Comparison of ENCODE assay signal across 22 cellular contexts in genomic region chr11:36135062-36135461, GRCh38.
"Had no signal": no experiment of that assay in that cellular context is flagged by ENCODE, and none has a peak within 500 bp of the region (broad histone marks: within the 10 kb centered on the region; RNA-seq: fewer than 3 reads in every experiment).

No MANE protein-coding gene starts in this region.

- H3K9me3 ChIP-seq: ascending aorta, esophagus muscularis mucosa, left lung, right atrium auricular region, tibial nerve had no signal

- H3K4me3 ChIP-seq: ascending aorta, esophagus muscularis mucosa, left lung, right atrium auricular region, tibial nerve had no signal

- DNase-seq: activated CD4-positive, alpha-beta T cell treated with anti-CD3 and anti-CD28 coated beads for 36 hours; activated CD4-positive, CD25-positive, alpha-beta regulatory T cell; activated CD8-positive, alpha-beta memory T cell treated with anti-CD3 and anti-CD28 coated beads for 24 hours; activated effector memory CD4-positive, alpha-beta T cell treated with anti-CD3 and anti-CD28 coated beads, Interleukin-2, amount 50 U/mL, for 16 hours; activated naive CD4-positive, alpha-beta T cell treated with anti-CD3 and anti-CD28 coated beads, Interleukin-2, amount 10 ng/mL, durations not matched to agents 7 days and 5 days; activated naive CD8-positive, alpha-beta T cell treated with anti-CD3 and anti-CD28 coated beads, Interleukin-2, amount 10 ng/mL, durations not matched to agents 7 days and 5 days; activated T-cell treated with anti-CD3 and anti-CD28 coated beads, Interleukin-2, amount 50 U/mL, for 1 hour; caudate nucleus; kidney glomerular epithelial cell; left lung; midbrain; naive thymus-derived CD4-positive, alpha-beta T cell; stimulated activated CD4-positive, alpha-beta T cell treated with anti-CD3 and anti-CD28 coated beads, Interleukin-15, amount 100 ng/mL, for 24 hours; stimulated activated CD4-positive, alpha-beta T cell treated with anti-CD3 and anti-CD28 coated beads, Interleukin-2, amount 100 ng/mL, for 24 hours; stimulated activated naive CD4-positive, alpha-beta T cell; T-helper 1 cell had no signal

- H3K27ac ChIP-seq: ascending aorta, esophagus muscularis mucosa, left lung, right atrium auricular region, tibial nerve had no signal

- H3K27ac Mint-ChIP-seq: activated CD4-positive, alpha-beta T cell treated with anti-CD3 and anti-CD28 coated beads for 36 hours; activated naive CD4-positive, alpha-beta T cell treated with anti-CD3 and anti-CD28 coated beads, Interleukin-2, amount 10 ng/mL, durations not matched to agents 7 days and 5 days; activated naive CD8-positive, alpha-beta T cell treated with anti-CD3 and anti-CD28 coated beads, Interleukin-2, amount 10 ng/mL, durations not matched to agents 7 days and 5 days; activated T-helper 1 cell treated with anti-CD3 and anti-CD28 coated beads, Interleukin-12 subunit alpha, Interleukin-12 subunit beta, Interleukin-2, Interleukin-4 antibody, amounts not matched to agents 30 ng/mL and 10 ng/mL and 1 ng/mL, durations not matched to agents 14 hours and 24 hours and 36 hours; naive thymus-derived CD4-positive, alpha-beta T cell; T-helper 2 cell treated with Interferon-gamma antibody and Interleukin-4, amounts not matched to agents 5 μg/mL and 100 μg/mL, for 36 hours had no signal

- ATAC-seq: activated CD4-positive, alpha-beta T cell treated with anti-CD3 and anti-CD28 coated beads for 36 hours; left lung; naive thymus-derived CD4-positive, alpha-beta T cell had no signal

- H3K9me3 Mint-ChIP-seq: activated naive CD4-positive, alpha-beta T cell treated with anti-CD3 and anti-CD28 coated beads, Interleukin-2, amount 10 ng/mL, durations not matched to agents 7 days and 5 days; activated naive CD8-positive, alpha-beta T cell treated with anti-CD3 and anti-CD28 coated beads, Interleukin-2, amount 10 ng/mL, durations not matched to agents 7 days and 5 days; activated T-helper 1 cell treated with anti-CD3 and anti-CD28 coated beads, Interleukin-12 subunit alpha, Interleukin-12 subunit beta, Interleukin-2, Interleukin-4 antibody, amounts not matched to agents 30 ng/mL and 10 ng/mL and 1 ng/mL, durations not matched to agents 14 hours and 24 hours and 36 hours; T-helper 2 cell treated with Interferon-gamma antibody and Interleukin-4, amounts not matched to agents 5 μg/mL and 100 μg/mL, for 36 hours had no signal

- H3K36me3 ChIP-seq: ascending aorta, esophagus muscularis mucosa, left lung, right atrium auricular region had no signal

- H3K4me3 Mint-ChIP-seq: activated CD4-positive, alpha-beta T cell treated with anti-CD3 and anti-CD28 coated beads for 36 hours; activated naive CD4-positive, alpha-beta T cell treated with anti-CD3 and anti-CD28 coated beads, Interleukin-2, amount 10 ng/mL, durations not matched to agents 7 days and 5 days; activated naive CD8-positive, alpha-beta T cell treated with anti-CD3 and anti-CD28 coated beads, Interleukin-2, amount 10 ng/mL, durations not matched to agents 7 days and 5 days; activated T-helper 1 cell treated with anti-CD3 and anti-CD28 coated beads, Interleukin-12 subunit alpha, Interleukin-12 subunit beta, Interleukin-2, Interleukin-4 antibody, amounts not matched to agents 30 ng/mL and 10 ng/mL and 1 ng/mL, durations not matched to agents 14 hours and 24 hours and 36 hours; naive thymus-derived CD4-positive, alpha-beta T cell; T-helper 2 cell treated with Interferon-gamma antibody and Interleukin-4, amounts not matched to agents 5 μg/mL and 100 μg/mL, for 36 hours had no signal

- H3K36me3 Mint-ChIP-seq: activated naive CD4-positive, alpha-beta T cell treated with anti-CD3 and anti-CD28 coated beads, Interleukin-2, amount 10 ng/mL, durations not matched to agents 7 days and 5 days; activated naive CD8-positive, alpha-beta T cell treated with anti-CD3 and anti-CD28 coated beads, Interleukin-2, amount 10 ng/mL, durations not matched to agents 7 days and 5 days; naive thymus-derived CD4-positive, alpha-beta T cell had no signal

- H3K27me3 ChIP-seq: ascending aorta, esophagus muscularis mucosa, left lung, right atrium auricular region, tibial nerve had no signal

- H3K4me1 ChIP-seq: ascending aorta, right atrium auricular region had no signal

- H3K4me1 Mint-ChIP-seq: activated CD4-positive, alpha-beta T cell treated with anti-CD3 and anti-CD28 coated beads for 36 hours; activated naive CD4-positive, alpha-beta T cell treated with anti-CD3 and anti-CD28 coated beads, Interleukin-2, amount 10 ng/mL, durations not matched to agents 7 days and 5 days; activated naive CD8-positive, alpha-beta T cell treated with anti-CD3 and anti-CD28 coated beads, Interleukin-2, amount 10 ng/mL, durations not matched to agents 7 days and 5 days; naive thymus-derived CD4-positive, alpha-beta T cell had no signal
